ENCODE assay signal across 22 cellular contexts in the genomic region with DNA sequence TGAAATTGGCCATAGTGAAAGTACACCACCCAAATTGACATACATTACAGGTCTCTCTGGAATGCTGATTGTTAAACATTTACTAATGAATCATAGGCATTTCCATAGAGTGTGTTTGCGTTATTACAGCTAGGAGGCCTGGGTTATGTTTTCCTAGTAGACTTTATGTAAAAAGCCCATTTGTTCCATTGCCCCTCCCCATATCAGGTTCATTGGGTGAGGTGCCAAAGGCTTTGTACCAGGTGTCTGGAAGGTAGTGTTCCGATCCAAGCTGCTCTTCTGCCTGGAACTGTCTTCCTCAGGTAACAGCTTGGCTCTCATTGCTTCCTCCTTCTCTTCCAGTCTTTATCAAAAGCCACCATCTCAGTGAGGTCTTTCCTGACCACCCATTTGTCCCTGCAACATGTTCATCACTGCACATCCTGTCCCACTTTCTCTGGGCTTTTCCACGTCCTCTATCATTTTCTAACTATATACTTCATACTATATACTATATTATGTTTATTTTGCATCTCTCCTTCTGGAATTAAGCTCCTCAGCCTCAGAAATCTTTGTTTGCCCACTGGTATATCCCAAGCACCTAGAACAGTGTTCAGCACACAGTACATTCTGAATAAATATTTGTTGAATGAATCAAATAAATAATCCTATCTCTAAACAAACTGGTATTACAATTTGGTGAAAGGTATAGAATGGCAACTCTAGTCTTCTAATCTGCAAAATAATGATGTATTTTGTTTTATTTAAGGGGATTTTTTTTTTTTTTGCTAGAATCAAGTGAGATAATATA.
A peak's percentile ranks its signal among the peaks of the same experiment; 100 is the strongest.
DNase-seq lines count a peak whose midpoint lies in the region; ATAC-seq, FAIRE-seq and TF ChIP-seq lines count a peak whose summit lies in the region.
"Had no signal": no experiment of that assay in that cellular context is flagged by ENCODE, and none has a peak within 500 bp of the region (broad histone marks: within the 10 kb centered on the region; RNA-seq: fewer than 3 reads in every experiment).

No MANE protein-coding gene starts in this region.

- in situ Hi-C loops in gastrocnemius medialis (cut with MboI; ENCODE audit: low sequenced_read_pairs in 4 of 4) = no loop called here

- no peaks in the 10 kb centered on the region for H3K36me3 ChIP-seq in gastrocnemius medialis
- H3K36me3 ChIP-seq: left ventricle myocardium inferior, right lobe of liver, upper lobe of right lung had no signal

- intact Hi-C loops in gastrocnemius medialis (cut with DNase I; ENCODE audit: low total_unique reads) = no loop called here

- H3K27ac ChIP-seq in gastrocnemius medialis = no peak overlapping the region
- H3K27ac ChIP-seq: left ventricle myocardium inferior, right lobe of liver, upper lobe of right lung had no signal

- ATAC-seq in gastrocnemius medialis = no peak
- ATAC-seq: activated CD4-positive, CD25-positive, alpha-beta regulatory T cell treated with anti-CD3 and anti-CD28 coated beads, Interleukin-2, amount 50 U/mL, for 24 hours; K562; upper lobe of right lung had no signal

- DNase-seq in GM19239 (ENCODE audit: insufficient read length, low spot score) (no peak), RCC 7860 (ENCODE audit: low spot score) (peak; percentile 78), fibroblast of pulmonary artery (ENCODE audit: low read depth) (peak; percentile 37), renal cortical epithelial cell (ENCODE audit: low read depth) (peak; percentile 96), gastrocnemius medialis (no peak), 8988T (no peak)
- DNase-seq in activated T-cell treated with anti-CD3 and anti-CD28 coated beads, Interleukin-2, amount 50 U/mL, for 48 hours = no peak
- DNase-seq in stimulated activated CD4-positive, alpha-beta T cell treated with anti-CD3 and anti-CD28 coated beads, Interleukin-1b, Interleukin-23, amount 100 ng/mL, for 48 hours = no peak
- DNase-seq: activated CD8-positive, alpha-beta memory T cell treated with anti-CD3 and anti-CD28 coated beads, Interleukin-2, amount 50 U/mL, for 4 hours; CD4-positive, alpha-beta T cell; cerebellar nuclear complex; GDM1; left ventricle myocardium inferior; NCI-H1417; NCI-H446 treated with DMSO at 0.1 percent for 48 hours; OCI-M1; right lobe of liver; stimulated activated CD4-positive, alpha-beta T cell treated with anti-CD3 and anti-CD28 coated beads, Interleukin-4, amount 100 ng/mL, for 4 hours; SW 1271; upper lobe of right lung had no signal

- no peaks in the 10 kb centered on the region for H3K9me3 ChIP-seq in gastrocnemius medialis
- H3K9me3 ChIP-seq: left ventricle myocardium inferior, right lobe of liver, upper lobe of right lung had no signal

- no peak for TF ChIP-seq POLR2A in gastrocnemius medialis (IDR thresholded peaks at IDR 0.05)

- TF ChIP-seq CTCF in fibroblast of pulmonary artery (IDR thresholded peaks at IDR 0.05; ENCODE audit: low read length, missing control alignments) (no peak), gastrocnemius medialis (IDR thresholded peaks at IDR 0.05 in 4 of 5, conservative IDR thresholded peaks at IDR 0.05 in 1 of 5) (no peak)

- H3K4me1 ChIP-seq in gastrocnemius medialis = no peaks in the 10 kb centered on the region
- H3K4me1 ChIP-seq: left ventricle myocardium inferior, right lobe of liver, upper lobe of right lung had no signal

- H3K4me3 ChIP-seq in fibroblast of pulmonary artery (replicated peaks; ENCODE audit: low read depth, low read length) = no peak overlapping the region
- H3K4me3 ChIP-seq in gastrocnemius medialis = no peak overlapping the region
- H3K4me3 ChIP-seq: K562, left ventricle myocardium inferior, right lobe of liver, upper lobe of right lung had no signal

- H3K27me3 ChIP-seq in gastrocnemius medialis = no peaks in the 10 kb centered on the region
- H3K27me3 ChIP-seq: right lobe of liver, upper lobe of right lung had no signal

- FAIRE-seq in GM19239 (lab: Jason Lieb, UNC) (peak; percentile 42), RCC 7860 (lab: Jason Lieb, UNC) (peak; percentile 83)
- FAIRE-seq: K562 had no signal

Comparison
In these comparisons a context has a peak if more than half of its experiments do, and no peak if none do; other contexts are left out.
1. DNase-seq: peak in RCC 7860 (single experiment), fibroblast of pulmonary artery (single experiment) and renal cortical epithelial cell (single experiment); none in GM19239 (single experiment), activated T-cell treated with anti-CD3 and anti-CD28 coated beads, Interleukin-2, amount 50 U/mL, for 48 hours (0 of 2), gastrocnemius medialis (0 of 2), 8988T (single experiment) and stimulated activated CD4-positive, alpha-beta T cell treated with anti-CD3 and anti-CD28 coated beads, Interleukin-1b, Interleukin-23, amount 100 ng/mL, for 48 hours (single experiment).